In the genomic region with DNA sequence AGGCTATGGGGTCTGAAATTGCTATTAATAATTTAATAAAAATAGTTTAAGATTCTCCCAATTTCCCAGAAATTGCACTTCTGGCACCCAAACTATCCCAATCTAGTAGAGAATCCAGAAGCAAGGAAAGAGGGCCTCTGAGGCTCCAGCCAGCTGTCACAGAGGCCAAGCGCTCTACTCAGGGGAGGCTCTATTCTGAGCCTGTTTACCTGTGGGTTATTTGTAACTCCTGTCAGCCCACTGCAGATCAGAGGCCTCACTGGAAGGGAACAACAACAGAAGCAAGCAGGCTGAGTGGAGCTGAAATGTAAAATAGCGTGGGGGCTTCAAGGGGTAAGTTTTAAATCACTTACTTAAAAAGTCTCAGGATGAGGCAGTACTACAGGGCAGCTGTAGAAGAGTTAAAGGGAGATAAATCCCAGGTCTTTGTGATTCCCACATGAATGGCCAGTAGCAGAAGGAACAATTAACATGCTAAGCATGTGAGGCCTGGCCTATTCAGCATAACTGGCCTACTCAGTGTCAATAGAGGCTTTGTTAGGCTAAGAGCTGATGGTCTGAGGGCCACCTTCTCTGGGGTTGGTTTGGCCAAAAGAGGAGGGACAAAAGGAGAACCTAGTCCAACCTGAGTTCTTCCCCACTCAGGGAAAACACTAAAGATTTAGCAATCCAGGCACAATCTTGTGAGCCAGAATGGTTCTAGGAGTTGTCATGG, we compare ENCODE assay signal across 14 cellular contexts. TPM values are rescaled to one million over a fixed set of nuclear protein-coding genes. Genes with fewer than 3 reads are reported as not detected.
DNase-seq lines count a peak whose midpoint lies in the region; ATAC-seq and TF ChIP-seq lines count a peak whose summit lies in the region.
"Had no signal": no experiment of that assay in that cellular context is flagged by ENCODE, and none has a peak within 500 bp of the region (broad histone marks: within the 10 kb centered on the region; RNA-seq: fewer than 3 reads in every experiment).

No MANE protein-coding gene starts in this region.

- no peak overlapping the region for H3K4me3 ChIP-seq in BLaER1 treated with 17β-estradiol and CSF1 and Interleukin-3, amounts not matched to agents 10 nM and 100 nM
- H3K4me3 ChIP-seq in HUES6 (ENCODE audit: low read depth, low read length), result no peak overlapping the region
- H3K4me3 ChIP-seq in endodermal cell (ENCODE audit: low read length), result no peak overlapping the region
- H3K4me3 ChIP-seq: pancreas, tibial artery had no signal

- H3K9ac ChIP-seq in BLaER1 treated with 17β-estradiol and CSF1 and Interleukin-3, amounts not matched to agents 10 nM and 100 nM, result peak overlapping the region in 6 of 11 experiments; percentile 20 to 74 (median 39); a peak in 4 of 22 replicates
- H3K9ac ChIP-seq in HUES6 (ENCODE audit: low read length), result peak overlapping the region; percentile 19
- no peak overlapping the region for H3K9ac ChIP-seq in endodermal cell (ENCODE audit: extremely low read depth, low read length, poor library complexity, severe bottlenecking)

- no peaks in the 10 kb centered on the region for H3K27me3 Mint-ChIP-seq in endodermal cell (ENCODE audit: insufficient read depth)
- no peaks in the 10 kb centered on the region for H3K27me3 Mint-ChIP-seq in natural killer cell treated with Interleukin-12 subunit alpha and Interleukin-12 subunit beta and Interleukin-15 and Interleukin-18, amount 100 ng/mL, for 72 hours
- H3K27me3 Mint-ChIP-seq: activated CD4-positive, alpha-beta memory T cell treated with anti-CD3 and anti-CD28 coated beads, Interleukin-2, amount 10 ng/mL, durations not matched to agents 7 days and 5 days had no signal

- H3K4me1 ChIP-seq in BLaER1 treated with 17β-estradiol and CSF1 and Interleukin-3, amounts not matched to agents 10 nM and 100 nM, result peaks cover 33 to 57% (median 55%) of the 10 kb centered on the region in 10 experiments
- H3K4me1 ChIP-seq in HUES6 (ENCODE audit: control insufficient read depth, insufficient read depth, low read length) (peaks cover 22% of the 10 kb centered on the region), endodermal cell (ENCODE audit: control insufficient read depth, insufficient read depth, low read length) (no peaks in the 10 kb centered on the region)
- H3K4me1 ChIP-seq: pancreas had no signal

- no peak overlapping the region for H3K4me3 Mint-ChIP-seq in endodermal cell
- no peak overlapping the region for H3K4me3 Mint-ChIP-seq in natural killer cell treated with Interleukin-12 subunit alpha and Interleukin-12 subunit beta and Interleukin-15 and Interleukin-18, amount 100 ng/mL, for 72 hours
- H3K4me3 Mint-ChIP-seq: activated CD4-positive, alpha-beta memory T cell treated with anti-CD3 and anti-CD28 coated beads, Interleukin-2, amount 10 ng/mL, durations not matched to agents 7 days and 5 days; HFFc6 had no signal

- peak overlapping the region in 5 of 11 experiments; percentile 79 to 92 (median 88); a peak in 5 of 22 replicates for H3K27ac ChIP-seq in BLaER1 treated with 17β-estradiol and CSF1 and Interleukin-3, amounts not matched to agents 10 nM and 100 nM
- H3K27ac ChIP-seq in HUES6 (ENCODE audit: low read depth, low read length), result peak overlapping the region; percentile 72
- peak overlapping the region; percentile 52 for H3K27ac ChIP-seq in endodermal cell (ENCODE audit: low read depth, low read length)
- H3K27ac ChIP-seq: pancreas, tibial artery had no signal

- H3K9me3 Mint-ChIP-seq in endodermal cell, result no peaks in the 10 kb centered on the region
- H3K9me3 Mint-ChIP-seq in natural killer cell treated with Interleukin-12 subunit alpha and Interleukin-12 subunit beta and Interleukin-15 and Interleukin-18, amount 100 ng/mL, for 72 hours, result no peaks in the 10 kb centered on the region
- H3K9me3 Mint-ChIP-seq: activated CD4-positive, alpha-beta memory T cell treated with anti-CD3 and anti-CD28 coated beads, Interleukin-2, amount 10 ng/mL, durations not matched to agents 7 days and 5 days; HFFc6 had no signal

- TF ChIP-seq CTCF in endodermal cell (conservative IDR thresholded peaks at IDR 0.05), result no peak

- H3K36me3 Mint-ChIP-seq in endodermal cell (ENCODE audit: low read depth), result peaks cover 54% of the 10 kb centered on the region
- H3K36me3 Mint-ChIP-seq in natural killer cell treated with Interleukin-12 subunit alpha and Interleukin-12 subunit beta and Interleukin-15 and Interleukin-18, amount 100 ng/mL, for 72 hours, result peaks cover 18% of the 10 kb centered on the region

- no peaks in the 10 kb centered on the region for H3K4me1 Mint-ChIP-seq in endodermal cell
- peaks cover 15 to 27% of the 10 kb centered on the region in 2 donors for H3K4me1 Mint-ChIP-seq in natural killer cell treated with Interleukin-12 subunit alpha and Interleukin-12 subunit beta and Interleukin-15 and Interleukin-18, amount 100 ng/mL, for 72 hours (ENCODE audit: low read depth in 2 of 2)
- H3K4me1 Mint-ChIP-seq: activated CD4-positive, alpha-beta memory T cell treated with anti-CD3 and anti-CD28 coated beads, Interleukin-2, amount 10 ng/mL, durations not matched to agents 7 days and 5 days had no signal

- DNase-seq in endodermal cell, result peak; percentile 68
- peak; percentile 50 for DNase-seq in natural killer cell treated with Interleukin-12 subunit alpha and Interleukin-12 subunit beta and Interleukin-15 and Interleukin-18, amount 100 ng/mL, for 72 hours (ENCODE audit: low spot score)
- no peak for DNase-seq in NCI-H2227 (lab: John Stamatoyannopoulos, UW; ENCODE audit: unreplicated experiment)
- no peak for DNase-seq in NCI-H1048 (lab: John Stamatoyannopoulos, UW)
- DNase-seq in stimulated activated naive CD4-positive, alpha-beta T cell (lab: John Stamatoyannopoulos, UW), result no peak
- DNase-seq: activated CD4-positive, alpha-beta memory T cell treated with anti-CD3 and anti-CD28 coated beads, Interleukin-2, amount 10 ng/mL, durations not matched to agents 7 days and 5 days; DND-41; HFFc6; SIG-M5; tibial artery had no signal

- WGBS in endodermal cell (ENCODE audit: insufficient coverage in 1 of 2, insufficient read length in 1 of 2), 2 experiments, result 67 to 82% methylated on average over 1 to 2 of the region's 2 CpGs

- peaks cover 85 to 97% (median 95%) of the 10 kb centered on the region in 11 experiments for H3K36me3 ChIP-seq in BLaER1 treated with 17β-estradiol and CSF1 and Interleukin-3, amounts not matched to agents 10 nM and 100 nM
- H3K36me3 ChIP-seq in HUES6 (ENCODE audit: control insufficient read depth, insufficient read depth, low read length), result peaks cover 75% of the 10 kb centered on the region
- H3K36me3 ChIP-seq in endodermal cell (ENCODE audit: control insufficient read depth, insufficient read depth, low read length), result peaks cover 77% of the 10 kb centered on the region

- peak overlapping the region in 8 of 11 experiments; percentile 67 to 94 (median 87); a peak in 14 of 22 replicates for H3K4me2 ChIP-seq in BLaER1 treated with 17β-estradiol and CSF1 and Interleukin-3, amounts not matched to agents 10 nM and 100 nM

- H4K20me1 ChIP-seq in BLaER1 treated with 17β-estradiol and CSF1 and Interleukin-3, amounts not matched to agents 10 nM and 100 nM, result peaks cover 8 to 60% (median 23%) of the 10 kb centered on the region in 11 experiments; a peak in 16 of 22 replicates

- no peaks in the 10 kb centered on the region for H3K27me3 ChIP-seq in BLaER1 treated with 17β-estradiol and CSF1 and Interleukin-3, amounts not matched to agents 10 nM and 100 nM
- H3K27me3 ChIP-seq in HUES6 (ENCODE audit: control insufficient read depth, insufficient read depth, low read length) (no peaks in the 10 kb centered on the region), endodermal cell (ENCODE audit: control insufficient read depth, insufficient read depth, low read length, poor library complexity, severe bottlenecking) (no peaks in the 10 kb centered on the region)
- H3K27me3 ChIP-seq: pancreas, tibial artery had no signal

- no peaks in the 10 kb centered on the region for H3K9me3 ChIP-seq in BLaER1 treated with 17β-estradiol and CSF1 and Interleukin-3, amounts not matched to agents 10 nM and 100 nM (replicated peaks in 1 of 11)
- H3K9me3 ChIP-seq in HUES6 (ENCODE audit: control insufficient read depth, insufficient read depth, low read depth, low read length) (no peaks in the 10 kb centered on the region), endodermal cell (ENCODE audit: control insufficient read depth, low read length) (no peaks in the 10 kb centered on the region)
- H3K9me3 ChIP-seq: pancreas, tibial artery had no signal

- peak overlapping the region; percentile 70 for H3K27ac Mint-ChIP-seq in endodermal cell
- H3K27ac Mint-ChIP-seq in natural killer cell treated with Interleukin-12 subunit alpha and Interleukin-12 subunit beta and Interleukin-15 and Interleukin-18, amount 100 ng/mL, for 72 hours, result peak overlapping the region; percentile 64 to 87
- H3K27ac Mint-ChIP-seq: activated CD4-positive, alpha-beta memory T cell treated with anti-CD3 and anti-CD28 coated beads, Interleukin-2, amount 10 ng/mL, durations not matched to agents 7 days and 5 days had no signal

- ATAC-seq in natural killer cell treated with Interleukin-12 subunit alpha and Interleukin-12 subunit beta and Interleukin-15 and Interleukin-18, amount 100 ng/mL, for 72 hours, result no peak
- ATAC-seq in GM18858 (IDR thresholded peaks at IDR 0.05; ENCODE audit: unreplicated experiment), result no peak
- ATAC-seq: pancreas had no signal

RNA-seq across cellular contexts. Expression of a gene that starts 12.8 kb away (rescaled TPM):
- total RNA-seq in endodermal cell, result 10 to 100 TPM; 43.0 to 49.8 TPM
- polyA plus RNA-seq in endodermal cell (2013, experiment 1 of 2), result 24.3 TPM
- 22.2 TPM for polyA plus RNA-seq in endodermal cell (2013, experiment 2 of 2)
- 10 to 100 TPM; 29.1 to 31.2 TPM for total RNA-seq in natural killer cell treated with Interleukin-12 subunit alpha and Interleukin-12 subunit beta and Interleukin-15 and Interleukin-18, amount 100 ng/mL, for 72 hours

RNA-seq across cellular contexts. Expression of a gene that starts 32.3 kb away (rescaled TPM):
- total RNA-seq in endodermal cell, result 10 to 100 TPM; 34.3 to 37.5 TPM
- polyA plus RNA-seq in endodermal cell (2013, experiment 1 of 2), result 32.4 TPM
- 30.8 TPM for polyA plus RNA-seq in endodermal cell (2013, experiment 2 of 2)
- 10 to 100 TPM; 69.9 to 82.3 TPM for total RNA-seq in natural killer cell treated with Interleukin-12 subunit alpha and Interleukin-12 subunit beta and Interleukin-15 and Interleukin-18, amount 100 ng/mL, for 72 hours

RNA-seq across cellular contexts. Expression of a gene that starts 40.4 kb away (rescaled TPM):
- 100 to 1,000 TPM; 188 to 205 TPM for total RNA-seq in endodermal cell
- 163 TPM for polyA plus RNA-seq in endodermal cell (2013, experiment 1 of 2)
- polyA plus RNA-seq in endodermal cell (2013, experiment 2 of 2), result 157 TPM
- total RNA-seq in natural killer cell treated with Interleukin-12 subunit alpha and Interleukin-12 subunit beta and Interleukin-15 and Interleukin-18, amount 100 ng/mL, for 72 hours, result 100 to 1,000 TPM; 193 to 235 TPM

RNA-seq across cellular contexts. Expression of a gene that starts 52.1 kb away (rescaled TPM):
- total RNA-seq in endodermal cell, result 10 to 100 TPM; 57.7 to 72.1 TPM
- polyA plus RNA-seq in endodermal cell (2013, experiment 1 of 2), result 66.0 TPM
- polyA plus RNA-seq in endodermal cell (2013, experiment 2 of 2), result 64.5 TPM
- 10 to 100 TPM; 40.3 to 95.4 TPM for total RNA-seq in natural killer cell treated with Interleukin-12 subunit alpha and Interleukin-12 subunit beta and Interleukin-15 and Interleukin-18, amount 100 ng/mL, for 72 hours

Comparison
In these comparisons a context has a peak if more than half of its experiments do, and no peak if none do; other contexts are left out.
1. DNase-seq: peak in endodermal cell (single experiment) and natural killer cell treated with Interleukin-12 subunit alpha and Interleukin-12 subunit beta and Interleukin-15 and Interleukin-18, amount 100 ng/mL, for 72 hours (single experiment); none in NCI-H2227 (single experiment), NCI-H1048 (single experiment) and stimulated activated naive CD4-positive, alpha-beta T cell (0 of 6).